8 cellular contexts compared by ENCODE assay signal in genomic region chr3:52771334-52771681, GRCh38. TPM values are rescaled to one million over a fixed set of nuclear protein-coding genes. Genes with fewer than 3 reads are reported as not detected.
A peak's percentile ranks its signal among the peaks of the same experiment; 100 is the strongest.
DNase-seq lines count a peak whose midpoint lies in the region; ATAC-seq and TF ChIP-seq lines count a peak whose summit lies in the region.

No MANE protein-coding gene starts in this region.

- in situ Hi-C loops in mammary epithelial cell (cut with MboI; ENCODE audit: low sequenced_read_pairs in 2 of 2): no loop called here

- no peaks in the 10 kb centered on the region for H3K9me3 Mint-ChIP-seq in Caco-2 (ENCODE audit: unreplicated experiment)

- peak overlapping the region; percentile 92 for H3K4me2 ChIP-seq in mammary epithelial cell (ENCODE audit: insufficient read depth, low read depth, low read length)

- H4K20me1 ChIP-seq in mammary epithelial cell (ENCODE audit: insufficient read depth, low read length): no peaks in the 10 kb centered on the region

- POLR2A ChIA-PET in Caco-2 (lab: Charles Lee): interaction anchor here (0.9 kb wide), 1 partner anchor 30 kb away, joined by 3 read pairs; no protein-coding TSS in a partner anchor

- peak overlapping the region; percentile 69 for H3K27ac Mint-ChIP-seq in Caco-2 (ENCODE audit: unreplicated experiment)

- no peaks in the 10 kb centered on the region for H3K27me3 Mint-ChIP-seq in Caco-2 (ENCODE audit: insufficient read depth, unreplicated experiment)

- no peak for ATAC-seq in esophagus mucosa
- ATAC-seq in HG02885 (IDR thresholded peaks at IDR 0.05; ENCODE audit: poor library complexity, unreplicated experiment): no peak

- intact Hi-C loops in Caco-2 (cut with micrococcal nuclease; ENCODE audit: unreplicated experiment) (loop anchor here (2.0 kb wide), 1 partner anchor 49 kb away; no protein-coding TSS in a partner anchor), mammary epithelial cell (cut with micrococcal nuclease) (no loop called here)

- H3K4me3 ChIP-seq in Caco-2 (ENCODE audit: low read depth, low read length) (peak overlapping the region; percentile 88), mammary epithelial cell (replicated peaks in 1 of 3; ENCODE audit: insufficient read depth in 1 of 3, low read depth in 2 of 3, low read length in 3 of 3) (peak overlapping the region; percentile 76 to 82 (median 79)), mesodermal cell (ENCODE audit: extremely low read depth, insufficient read depth, low read length, poor library complexity, severe bottlenecking) (peak overlapping the region; percentile 76)

- H3K36me3 ChIP-seq in Caco-2 (ENCODE audit: control insufficient read depth, insufficient read depth, low read length) (no peaks in the 10 kb centered on the region), mammary epithelial cell (ENCODE audit: insufficient read depth, low read length) (peaks cover 3% of the 10 kb centered on the region), mesodermal cell (ENCODE audit: control insufficient read depth, insufficient read depth, low read length) (peaks cover 21% of the 10 kb centered on the region)

- H3K4me3 Mint-ChIP-seq in Caco-2 (ENCODE audit: unreplicated experiment): peak overlapping the region; percentile 81

- H3K27ac ChIP-seq in mammary epithelial cell (ENCODE audit: insufficient read depth, low read depth, low read length): peak overlapping the region; percentile 64
- peak overlapping the region; percentile 79 for H3K27ac ChIP-seq in mesodermal cell (ENCODE audit: low read depth, low read length, severe bottlenecking)

- peaks cover 32% of the 10 kb centered on the region for H3K4me1 Mint-ChIP-seq in Caco-2 (ENCODE audit: low read depth, unreplicated experiment)

- dilution Hi-C loops in mammary epithelial cell (cut with HindIII; ENCODE audit: low sequenced_read_pairs): no loop called here

- peak overlapping the region; percentile 72 for H3K9ac ChIP-seq in mammary epithelial cell (ENCODE audit: insufficient read depth, low read length)

- H3K27me3 ChIP-seq in Caco-2 (replicated peaks; ENCODE audit: control insufficient read depth, insufficient read depth, low read length) (no peaks in the 10 kb centered on the region), mammary epithelial cell (ENCODE audit: insufficient read depth, low read length) (no peaks in the 10 kb centered on the region)

- no peak for TF ChIP-seq CTCF in Caco-2 (IDR thresholded peaks at IDR 0.05; ENCODE audit: insufficient read depth in 1 of 2, low read depth in 1 of 2, low read length in 1 of 2, severe bottlenecking in 1 of 2, unreplicated experiment in 1 of 2)
- TF ChIP-seq CTCF in mammary epithelial cell (conservative IDR thresholded peaks at IDR 0.05 in 1 of 2, IDR thresholded peaks at IDR 0.05 in 1 of 2; ENCODE audit: extremely low read depth in 1 of 2, insufficient read depth in 1 of 2, low read depth in 1 of 2, low read length in 2 of 2): no peak

- H2AFZ ChIP-seq in mammary epithelial cell (ENCODE audit: low read depth, low read length): peak overlapping the region; percentile 100

- DNase-seq in Caco-2 (no peak), HT1080 (ENCODE audit: low read depth) (peak; percentile 20), mammary epithelial cell (no peak), occipital lobe (lab: John Stamatoyannopoulos, UW) (no peak), glomerular visceral epithelial cell (ENCODE audit: extremely low spot score) (no peak)

- H3K9me3 ChIP-seq in Caco-2 (no peaks in the 10 kb centered on the region), mammary epithelial cell (replicated peaks; ENCODE audit: insufficient read depth, low read length) (no peaks in the 10 kb centered on the region), mesodermal cell (ENCODE audit: control insufficient read depth, low read length) (no peaks in the 10 kb centered on the region)

- peaks cover 25% of the 10 kb centered on the region for H3K79me2 ChIP-seq in mammary epithelial cell (ENCODE audit: insufficient read depth, low read length)

- TSS peak; percentile 88 for BruUV-seq in Caco-2 (replicated peaks; lab: Mats Ljungman, UMichigan)
- BruUV-seq in mammary epithelial cell (replicated peaks; lab: Mats Ljungman, UMichigan): no TSS peak

- CTCF ChIA-PET in Caco-2 (lab: Charles Lee): interaction anchor here (0.7 to 1.6 kb wide), 3 partner anchors 21 to 60 kb away, joined by 4 to 19 read pairs (median 5); no protein-coding TSS in a partner anchor
- CTCF ChIA-PET in mammary epithelial cell (lab: Charles Lee; ENCODE audit: low non-redundant PET): no interaction called here

- H3K36me3 Mint-ChIP-seq in Caco-2 (ENCODE audit: insufficient read depth, unreplicated experiment): peaks cover 14% of the 10 kb centered on the region

- H3K4me1 ChIP-seq in Caco-2: peaks cover 18% of the 10 kb centered on the region
- H3K4me1 ChIP-seq in mammary epithelial cell (ENCODE audit: insufficient read depth, low read length): peaks cover 15% of the 10 kb centered on the region
- no peaks in the 10 kb centered on the region for H3K4me1 ChIP-seq in mesodermal cell (ENCODE audit: control insufficient read depth, insufficient read depth, low read length, poor library complexity, severe bottlenecking)

- 25% methylated on average over 5 of the region's 5 CpGs for WGBS in mammary epithelial cell (ENCODE audit: low coverage, missing lambda C conversion rate)
- 42 to 76% methylated on average over 3 of the region's 5 CpGs for WGBS in mesodermal cell (ENCODE audit: insufficient coverage in 2 of 2), 2 experiments

RNA-seq across cellular contexts. Expression of gene NEK4, which starts 0.6 kb away (rescaled TPM):
- total RNA-seq in Caco-2 (2022): 39.2 and 40.5 TPM in 2 replicates
- 25.9 and 29.1 TPM in 2 replicates for total RNA-seq in HT1080 (2014; rRNA removed; shearing (Covaris generic))
- 13.5 and 15.2 TPM in 2 replicates for polyA plus RNA-seq in HT1080 (2015; cell fraction: cytosol; rRNA removed)
- polyA plus RNA-seq in HT1080 (2015; cell fraction: nucleus; rRNA removed): 12.8 and 13.5 TPM in 2 replicates
- 10 to 100 TPM; 23.0 to 23.7 TPM for total RNA-seq in mammary epithelial cell
- 13.0 TPM for polyA plus RNA-seq in mammary epithelial cell
- 10.3 TPM for polyA minus RNA-seq in mammary epithelial cell
- 14.3 TPM for polyA plus RNA-seq in mesodermal cell (2013, experiment 1 of 2)
- polyA plus RNA-seq in mesodermal cell (2013, experiment 2 of 2): 13.7 TPM
- 46.0 TPM for total RNA-seq in occipital lobe
- 14.7 TPM for total RNA-seq in esophagus mucosa

RNA-seq across cellular contexts. Expression of gene ITIH1, which starts 6.1 kb away (rescaled TPM):
- total RNA-seq in Caco-2 (2022): 0.49 TPM in 1 of 2 replicates, not detected in the other
- not detected in 2 replicates for total RNA-seq in HT1080 (2014; rRNA removed; shearing (Covaris generic))
- polyA plus RNA-seq in HT1080 (2015; cell fraction: cytosol; rRNA removed): not detected in 2 replicates
- not detected in 2 replicates for polyA plus RNA-seq in HT1080 (2015; cell fraction: nucleus; rRNA removed)
- total RNA-seq in mammary epithelial cell: not detected
- polyA plus RNA-seq in mammary epithelial cell: not detected
- polyA minus RNA-seq in mammary epithelial cell: not detected
- polyA plus RNA-seq in mesodermal cell (2013, experiment 1 of 2): not detected
- not detected for polyA plus RNA-seq in mesodermal cell (2013, experiment 2 of 2)
- total RNA-seq in occipital lobe: 0.94 TPM
- total RNA-seq in esophagus mucosa: 0.12 TPM

RNA-seq across cellular contexts. Expression of gene ITIH3, which starts 23.3 kb away (rescaled TPM):
- total RNA-seq in Caco-2 (2022) (0.23 and 0.27 TPM in 2 replicates), mammary epithelial cell (not detected), occipital lobe (0.16 TPM), esophagus mucosa (0.12 TPM)
- total RNA-seq in HT1080 (2014; rRNA removed; shearing (Covaris generic)): 0.03 and 0.45 TPM in 2 replicates
- not detected in 2 replicates for polyA plus RNA-seq in HT1080 (2015; cell fraction: cytosol; rRNA removed)
- 0.07 TPM in 1 of 2 replicates, not detected in the other for polyA plus RNA-seq in HT1080 (2015; cell fraction: nucleus; rRNA removed)
- not detected for polyA plus RNA-seq in mammary epithelial cell
- polyA minus RNA-seq in mammary epithelial cell: not detected
- 0.11 TPM for polyA plus RNA-seq in mesodermal cell (2013, experiment 1 of 2)
- polyA plus RNA-seq in mesodermal cell (2013, experiment 2 of 2): 0.35 TPM

RNA-seq across cellular contexts. Expression of gene ITIH4, which starts 59.2 kb away (rescaled TPM):
- total RNA-seq in Caco-2 (2022) (3.7 and 4.1 TPM in 2 replicates), mammary epithelial cell (1 to 10 TPM; 2.0 to 2.1 TPM), occipital lobe (2.8 TPM), esophagus mucosa (2.1 TPM)
- total RNA-seq in HT1080 (2014; rRNA removed; shearing (Covaris generic)): 0.17 TPM in 1 of 2 replicates, not detected in the other
- polyA plus RNA-seq in HT1080 (2015; cell fraction: cytosol; rRNA removed): 0.06 and 0.12 TPM in 2 replicates
- polyA plus RNA-seq in HT1080 (2015; cell fraction: nucleus; rRNA removed): 2.8 TPM in 1 of 2 replicates, not detected in the other
- 0.88 TPM for polyA plus RNA-seq in mammary epithelial cell
- not detected for polyA minus RNA-seq in mammary epithelial cell
- 1.5 TPM for polyA plus RNA-seq in mesodermal cell (2013, experiment 1 of 2)
- polyA plus RNA-seq in mesodermal cell (2013, experiment 2 of 2): 1.6 TPM
